In the genomic region with DNA sequence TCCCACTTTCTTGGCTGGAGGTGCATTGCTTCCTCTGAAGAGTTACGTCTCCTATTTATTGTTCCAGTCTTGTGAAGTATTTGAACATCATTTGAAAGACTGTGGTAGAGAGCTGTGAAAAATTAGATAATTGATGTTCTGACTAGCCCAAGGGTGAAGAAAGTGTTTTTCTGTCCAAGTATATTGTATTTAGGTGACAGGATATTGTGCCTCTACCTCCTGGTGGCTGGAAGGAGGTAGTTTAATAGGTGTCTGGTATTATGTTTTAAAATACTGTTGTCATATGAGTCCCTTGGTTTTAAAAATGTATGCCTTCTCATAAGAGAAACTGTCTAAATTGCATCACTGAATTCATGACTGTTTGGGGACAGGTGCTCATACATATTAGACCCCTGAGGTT, we compare ENCODE assay signal across 22 cellular contexts.
DNase-seq lines count a peak whose midpoint lies in the region; ATAC-seq and TF ChIP-seq lines count a peak whose summit lies in the region.
"Had no signal": no experiment of that assay in that cellular context is flagged by ENCODE, and none has a peak within 500 bp of the region (broad histone marks: within the 10 kb centered on the region; RNA-seq: fewer than 3 reads in every experiment).

No MANE protein-coding gene starts in this region.

- H3K79me2 ChIP-seq in H9 (ENCODE audit: insufficient read depth, low read length): no peaks in the 10 kb centered on the region

- H2AK5ac ChIP-seq in H9 (ENCODE audit: insufficient read length, low read length): no peak overlapping the region

- no peak overlapping the region for H2BK5ac ChIP-seq in H9 (ENCODE audit: insufficient read length, low read length)

- DNase-seq in H9 (no peak), T-helper 17 cell (no peak), foreskin keratinocyte (no peak), osteocyte (ENCODE audit: extremely low spot score, unreplicated experiment) (no peak), HUDEP-2 (lab: John Stamatoyannopoulos, UW; ENCODE audit: unreplicated experiment in 76 of 76) (no peak), epidermal melanocyte (ENCODE audit: insufficient read length, low spot score) (no peak)
- DNase-seq in activated naive CD4-positive, alpha-beta T cell treated with anti-CD3 and anti-CD28 coated beads, Interleukin-2, amount 50 U/mL, for 72 hours (ENCODE audit: low spot score in 2 of 2): no peak
- no peak for DNase-seq in activated T-cell treated with anti-CD3 and anti-CD28 coated beads, Interleukin-2, amount 50 U/mL, for 1 hour
- DNase-seq: HCEC 1CT, IMR-90, NCI-H1105, NCI-H146, NCI-H2029 treated with DMSO at 0.1 percent for 48 hours, NCI-H226, NCI-H510A treated with DMSO at 0.1 percent for 48 hours, NCI-H748 treated with DMSO at 0.1 percent for 48 hours, Peyer's patch had no signal

- H4K20me1 ChIP-seq in H9 (ENCODE audit: control insufficient read depth, insufficient read depth, insufficient read length): no peaks in the 10 kb centered on the region

- TF ChIP-seq CTCF in H9 (conservative IDR thresholded peaks at IDR 0.05) (0 out of 3 replicates have a peak, but pooled peaks have one; percentile 20), foreskin keratinocyte (conservative IDR thresholded peaks at IDR 0.05) (peak; percentile 15), osteocyte (IDR thresholded peaks at IDR 0.05) (peak; percentile 8)

- no peak overlapping the region for H3K4ac ChIP-seq in H9 (ENCODE audit: low read depth, low read length)

- no peaks in the 10 kb centered on the region for H3K36me3 Mint-ChIP-seq in H9 (ENCODE audit: insufficient read depth in 1 of 3, low read depth in 3 of 3)
- H3K36me3 Mint-ChIP-seq in T-helper 17 cell (ENCODE audit: low read depth): no peaks in the 10 kb centered on the region
- H3K36me3 Mint-ChIP-seq in osteocyte (ENCODE audit: unreplicated experiment): no peaks in the 10 kb centered on the region
- H3K36me3 Mint-ChIP-seq in activated naive CD4-positive, alpha-beta T cell treated with anti-CD3 and anti-CD28 coated beads, Interleukin-2, amount 50 U/mL, for 72 hours: no peaks in the 10 kb centered on the region
- H3K36me3 Mint-ChIP-seq: CD14-positive monocyte had no signal

- H3K9me3 ChIP-seq in H9 (ENCODE audit: control insufficient read depth, low read depth, low read length): no peaks in the 10 kb centered on the region
- H3K9me3 ChIP-seq in T-helper 17 cell (ENCODE audit: control insufficient read depth, low read length, poor library complexity, severe bottlenecking): no peaks in the 10 kb centered on the region
- H3K9me3 ChIP-seq: A549, Peyer's patch had no signal

- H3K79me1 ChIP-seq in H9 (ENCODE audit: insufficient read depth, low read depth, low read length, poor library complexity, severe bottlenecking): no peaks in the 10 kb centered on the region

- H4K91ac ChIP-seq in H9 (ENCODE audit: insufficient read length, low read depth, low read length): no peak overlapping the region

- no peak overlapping the region for H2BK15ac ChIP-seq in H9 (ENCODE audit: low read depth, low read length)

- H3K23ac ChIP-seq in H9 (ENCODE audit: insufficient read length, low read depth, low read length): no peak overlapping the region

- H3K27ac Mint-ChIP-seq in H9 (no peak overlapping the region), T-helper 17 cell (no peak overlapping the region), osteocyte (ENCODE audit: unreplicated experiment) (no peak overlapping the region)
- H3K27ac Mint-ChIP-seq in activated naive CD4-positive, alpha-beta T cell treated with anti-CD3 and anti-CD28 coated beads, Interleukin-2, amount 50 U/mL, for 72 hours: no peak overlapping the region
- H3K27ac Mint-ChIP-seq: B cell, CD14-positive monocyte, GM23338 had no signal

- no peak overlapping the region for H3K14ac ChIP-seq in H9 (ENCODE audit: insufficient read depth, low read length)

- no peak overlapping the region for H3T11ph ChIP-seq in H9 (ENCODE audit: low read length)

- H3K56ac ChIP-seq in H9 (ENCODE audit: insufficient read length, low read depth, low read length): no peak overlapping the region

- H2BK12ac ChIP-seq in H9 (ENCODE audit: insufficient read length, low read depth, low read length): no peak overlapping the region

- no peak overlapping the region for H3K4me3 Mint-ChIP-seq in H9
- no peak overlapping the region for H3K4me3 Mint-ChIP-seq in T-helper 17 cell
- H3K4me3 Mint-ChIP-seq in osteocyte (ENCODE audit: unreplicated experiment): no peak overlapping the region
- H3K4me3 Mint-ChIP-seq: B cell, GM23338 had no signal

- no peak overlapping the region for H3K27ac ChIP-seq in H9 (ENCODE audit: insufficient read length, low read depth, low read length)
- H3K27ac ChIP-seq in foreskin keratinocyte: no peak overlapping the region
- H3K27ac ChIP-seq: A549, KMS-11, Peyer's patch had no signal

- H3K4me1 Mint-ChIP-seq in H9 (peaks cover 0 to 3% of the 10 kb centered on the region in 2 experiments; a peak in 2 of 4 replicates), T-helper 17 cell (peaks cover 3% of the 10 kb centered on the region), osteocyte (ENCODE audit: unreplicated experiment) (peaks cover 9% of the 10 kb centered on the region)
- H3K4me1 Mint-ChIP-seq: GM23338 had no signal

- H2BK120ac ChIP-seq in H9 (ENCODE audit: low read depth, low read length, poor library complexity, severe bottlenecking): no peak overlapping the region

- H2AFZ ChIP-seq in H9 (ENCODE audit: low read length): no peak overlapping the region
- H2AFZ ChIP-seq: GM23338 had no signal

- no peaks in the 10 kb centered on the region for H3K4me1 ChIP-seq in H9 (ENCODE audit: insufficient read depth, low read length)
- no peaks in the 10 kb centered on the region for H3K4me1 ChIP-seq in foreskin keratinocyte
- H3K4me1 ChIP-seq: A549 had no signal

- no peak overlapping the region for H4K8ac ChIP-seq in H9 (replicated peaks; ENCODE audit: insufficient read length, low read depth, low read length)

- no peak overlapping the region for H3K18ac ChIP-seq in H9 (ENCODE audit: insufficient read length, low read depth, low read length)

- no CpG with 5 or more reads among the region's 1 CpG for WGBS in H9 (ENCODE audit: extremely low coverage, insufficient read length, low lambda C conversion rate)

- H3K9ac ChIP-seq in H9 (ENCODE audit: extremely low read depth, insufficient read length, low read length): no peak overlapping the region
- H3K9ac ChIP-seq: KMS-11 had no signal

- no peaks in the 10 kb centered on the region for H3K23me2 ChIP-seq in H9 (ENCODE audit: insufficient read length, low read depth, low read length, poor library complexity, severe bottlenecking)

- no peak overlapping the region for H4K5ac ChIP-seq in H9 (ENCODE audit: insufficient read length, low read depth, low read length)

- H3K27me3 Mint-ChIP-seq in H9 (ENCODE audit: low read depth): no peaks in the 10 kb centered on the region; the same call in 1 of the 2 replicates
- H3K27me3 Mint-ChIP-seq in T-helper 17 cell: no peaks in the 10 kb centered on the region
- peaks cover 4% of the 10 kb centered on the region for H3K27me3 Mint-ChIP-seq in osteocyte (ENCODE audit: unreplicated experiment)

- no peak overlapping the region for H2BK20ac ChIP-seq in H9 (ENCODE audit: low read depth, low read length, poor library complexity, severe bottlenecking)

- ATAC-seq in T-helper 17 cell: peak; percentile 27
- no peak for ATAC-seq in foreskin keratinocyte
- ATAC-seq in activated naive CD4-positive, alpha-beta T cell treated with anti-CD3 and anti-CD28 coated beads, Interleukin-2, amount 50 U/mL, for 72 hours: no peak
- ATAC-seq: A549, GM23338 had no signal

- H3K9me3 Mint-ChIP-seq in H9 (no peaks in the 10 kb centered on the region), osteocyte (ENCODE audit: unreplicated experiment) (no peaks in the 10 kb centered on the region)
- peaks cover 0 to 8% of the 10 kb centered on the region in 2 donors for H3K9me3 Mint-ChIP-seq in activated naive CD4-positive, alpha-beta T cell treated with anti-CD3 and anti-CD28 coated beads, Interleukin-2, amount 50 U/mL, for 72 hours
- H3K9me3 Mint-ChIP-seq: GM23338 had no signal

- H3K27me3 ChIP-seq in H9 (ENCODE audit: insufficient read depth, low read length): no peaks in the 10 kb centered on the region
- H3K27me3 ChIP-seq in foreskin keratinocyte: no peaks in the 10 kb centered on the region
- H3K27me3 ChIP-seq: Peyer's patch had no signal

- H3K4me2 ChIP-seq in H9 (ENCODE audit: insufficient read depth, insufficient read length, low read length): no peak overlapping the region
- H3K4me2 ChIP-seq: A549, GM23338, KMS-11 had no signal
